Comparison of ENCODE assay signal across 1 cellular context in genomic region chr3:52704611-52705437, GRCh38.
TF ChIP-seq lines count a peak whose summit lies in the region.

No MANE protein-coding gene starts in this region.

TF ChIP-seq in HepG2, 621 proteins besides CTCF, POLR2A, EP300 and RAD21 (continued from another document and continues in another):
- TF ChIP-seq, protein P1, sequence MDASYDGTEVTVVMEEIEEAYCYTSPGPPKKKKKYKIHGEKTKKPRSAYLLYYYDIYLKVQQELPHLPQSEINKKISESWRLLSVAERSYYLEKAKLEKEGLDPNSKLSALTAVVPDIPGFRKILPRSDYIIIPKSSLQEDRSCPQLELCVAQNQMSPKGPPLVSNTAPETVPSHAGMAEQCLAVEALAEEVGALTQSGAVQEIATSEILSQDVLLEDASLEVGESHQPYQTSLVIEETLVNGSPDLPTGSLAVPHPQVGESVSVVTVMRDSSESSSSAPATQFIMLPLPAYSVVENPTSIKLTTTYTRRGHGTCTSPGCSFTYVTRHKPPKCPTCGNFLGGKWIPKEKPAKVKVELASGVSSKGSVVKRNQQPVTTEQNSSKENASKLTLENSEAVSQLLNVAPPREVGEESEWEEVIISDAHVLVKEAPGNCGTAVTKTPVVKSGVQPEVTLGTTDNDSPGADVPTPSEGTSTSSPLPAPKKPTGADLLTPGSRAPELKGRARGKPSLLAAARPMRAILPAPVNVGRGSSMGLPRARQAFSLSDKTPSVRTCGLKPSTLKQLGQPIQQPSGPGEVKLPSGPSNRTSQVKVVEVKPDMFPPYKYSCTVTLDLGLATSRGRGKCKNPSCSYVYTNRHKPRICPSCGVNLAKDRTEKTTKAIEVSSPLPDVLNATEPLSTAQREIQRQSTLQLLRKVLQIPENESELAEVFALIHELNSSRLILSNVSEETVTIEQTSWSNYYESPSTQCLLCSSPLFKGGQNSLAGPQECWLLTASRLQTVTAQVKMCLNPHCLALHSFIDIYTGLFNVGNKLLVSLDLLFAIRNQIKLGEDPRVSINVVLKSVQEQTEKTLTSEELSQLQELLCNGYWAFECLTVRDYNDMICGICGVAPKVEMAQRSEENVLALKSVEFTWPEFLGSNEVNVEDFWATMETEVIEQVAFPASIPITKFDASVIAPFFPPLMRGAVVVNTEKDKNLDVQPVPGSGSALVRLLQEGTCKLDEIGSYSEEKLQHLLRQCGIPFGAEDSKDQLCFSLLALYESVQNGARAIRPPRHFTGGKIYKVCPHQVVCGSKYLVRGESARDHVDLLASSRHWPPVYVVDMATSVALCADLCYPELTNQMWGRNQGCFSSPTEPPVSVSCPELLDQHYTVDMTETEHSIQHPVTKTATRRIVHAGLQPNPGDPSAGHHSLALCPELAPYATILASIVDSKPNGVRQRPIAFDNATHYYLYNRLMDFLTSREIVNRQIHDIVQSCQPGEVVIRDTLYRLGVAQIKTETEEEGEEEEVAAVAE (CRISPR knock-in tag; IDR thresholded peaks at IDR 0.05; ENCODE audit: borderline replicate concordance), result peak; percentile 61; the same call in 1 of the 2 replicates
- TF ChIP-seq NFE2 (CRISPR knock-in tag; IDR thresholded peaks at IDR 0.05) (no peak), ZNF614 (CRISPR knock-in tag; IDR thresholded peaks at IDR 0.05; ENCODE audit: borderline replicate concordance) (peak; percentile 29; the same call in 1 of the 2 replicates), MAFG (CRISPR knock-in tag; IDR thresholded peaks at IDR 0.05) (no peak), ZNF20 (CRISPR knock-in tag; IDR thresholded peaks at IDR 0.05) (no peak), ZNF10 (CRISPR knock-in tag; IDR thresholded peaks at IDR 0.05; ENCODE audit: borderline replicate concordance, low read depth) (no peak), TEAD3 (CRISPR knock-in tag; optimal IDR thresholded peaks at IDR 0.05; ENCODE audit: borderline replicate concordance) (peak; percentile 72), GFI1 (CRISPR knock-in tag; IDR thresholded peaks at IDR 0.05; ENCODE audit: borderline replicate concordance) (peak; percentile 45; the same call in 1 of the 2 replicates), ZNF782 (CRISPR knock-in tag; IDR thresholded peaks at IDR 0.05; ENCODE audit: borderline replicate concordance) (peak; percentile 38; the same call in 1 of the 2 replicates), NFE2L2 (IDR thresholded peaks at IDR 0.05; ENCODE audit: low read length) (no peak), ZNF460 (CRISPR knock-in tag; IDR thresholded peaks at IDR 0.05; ENCODE audit: borderline replicate concordance) (no peak), ZNF772 (CRISPR knock-in tag; IDR thresholded peaks at IDR 0.05) (0 out of 2 replicates have a peak, but pooled peaks have one; percentile 56), JARID2 (CRISPR knock-in tag; IDR thresholded peaks at IDR 0.05; ENCODE audit: insufficient replicate concordance) (no peak), MLX (CRISPR knock-in tag; IDR thresholded peaks at IDR 0.05) (peak; percentile 87), RARA (CRISPR knock-in tag; IDR thresholded peaks at IDR 0.05) (peak; percentile 98), ZBTB42 (CRISPR knock-in tag; IDR thresholded peaks at IDR 0.05) (peak; percentile 99), DMAP1 (CRISPR knock-in tag; IDR thresholded peaks at IDR 0.05) (peak; percentile 95), SSRP1 (CRISPR knock-in tag; IDR thresholded peaks at IDR 0.05) (peak; percentile 79), ZNF343 (CRISPR knock-in tag; IDR thresholded peaks at IDR 0.05) (no peak; the same call in 1 of the 2 replicates), YEATS4 (CRISPR knock-in tag; IDR thresholded peaks at IDR 0.05; ENCODE audit: borderline replicate concordance) (peak; percentile 82), ZKSCAN5 (CRISPR knock-in tag; IDR thresholded peaks at IDR 0.05) (no peak), PAX8 (CRISPR knock-in tag; IDR thresholded peaks at IDR 0.05; ENCODE audit: borderline replicate concordance) (no peak), ZNF30 (CRISPR knock-in tag; IDR thresholded peaks at IDR 0.05) (no peak), ZSCAN29 (CRISPR knock-in tag; conservative IDR thresholded peaks at IDR 0.05) (peak; percentile 78; the same call in 1 of the 2 replicates), RFXAP (CRISPR knock-in tag; IDR thresholded peaks at IDR 0.05; ENCODE audit: borderline replicate concordance) (peak; percentile 79; the same call in 1 of the 2 replicates), ZNF670 (CRISPR knock-in tag; IDR thresholded peaks at IDR 0.05; ENCODE audit: borderline replicate concordance) (no peak), MED13 (CRISPR knock-in tag; IDR thresholded peaks at IDR 0.05) (peak; percentile 80), SMARCE1 (IDR thresholded peaks at IDR 0.05; ENCODE audit: borderline replicate concordance) (no peak), THAP9 (CRISPR knock-in tag; IDR thresholded peaks at IDR 0.05; ENCODE audit: borderline replicate concordance) (no peak; the same call in 1 of the 2 replicates), ZNF790 (CRISPR knock-in tag; IDR thresholded peaks at IDR 0.05; ENCODE audit: borderline replicate concordance) (no peak)
- TF ChIP-seq, protein P2, sequence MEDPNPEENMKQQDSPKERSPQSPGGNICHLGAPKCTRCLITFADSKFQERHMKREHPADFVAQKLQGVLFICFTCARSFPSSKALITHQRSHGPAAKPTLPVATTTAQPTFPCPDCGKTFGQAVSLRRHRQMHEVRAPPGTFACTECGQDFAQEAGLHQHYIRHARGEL (CRISPR knock-in tag; IDR thresholded peaks at IDR 0.05), result no peak
- TF ChIP-seq, protein P3, sequence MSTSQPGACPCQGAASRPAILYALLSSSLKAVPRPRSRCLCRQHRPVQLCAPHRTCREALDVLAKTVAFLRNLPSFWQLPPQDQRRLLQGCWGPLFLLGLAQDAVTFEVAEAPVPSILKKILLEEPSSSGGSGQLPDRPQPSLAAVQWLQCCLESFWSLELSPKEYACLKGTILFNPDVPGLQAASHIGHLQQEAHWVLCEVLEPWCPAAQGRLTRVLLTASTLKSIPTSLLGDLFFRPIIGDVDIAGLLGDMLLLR (CRISPR knock-in tag; IDR thresholded peaks at IDR 0.05), result peak; percentile 83; the same call in 1 of the 2 replicates
- TF ChIP-seq, protein P4, sequence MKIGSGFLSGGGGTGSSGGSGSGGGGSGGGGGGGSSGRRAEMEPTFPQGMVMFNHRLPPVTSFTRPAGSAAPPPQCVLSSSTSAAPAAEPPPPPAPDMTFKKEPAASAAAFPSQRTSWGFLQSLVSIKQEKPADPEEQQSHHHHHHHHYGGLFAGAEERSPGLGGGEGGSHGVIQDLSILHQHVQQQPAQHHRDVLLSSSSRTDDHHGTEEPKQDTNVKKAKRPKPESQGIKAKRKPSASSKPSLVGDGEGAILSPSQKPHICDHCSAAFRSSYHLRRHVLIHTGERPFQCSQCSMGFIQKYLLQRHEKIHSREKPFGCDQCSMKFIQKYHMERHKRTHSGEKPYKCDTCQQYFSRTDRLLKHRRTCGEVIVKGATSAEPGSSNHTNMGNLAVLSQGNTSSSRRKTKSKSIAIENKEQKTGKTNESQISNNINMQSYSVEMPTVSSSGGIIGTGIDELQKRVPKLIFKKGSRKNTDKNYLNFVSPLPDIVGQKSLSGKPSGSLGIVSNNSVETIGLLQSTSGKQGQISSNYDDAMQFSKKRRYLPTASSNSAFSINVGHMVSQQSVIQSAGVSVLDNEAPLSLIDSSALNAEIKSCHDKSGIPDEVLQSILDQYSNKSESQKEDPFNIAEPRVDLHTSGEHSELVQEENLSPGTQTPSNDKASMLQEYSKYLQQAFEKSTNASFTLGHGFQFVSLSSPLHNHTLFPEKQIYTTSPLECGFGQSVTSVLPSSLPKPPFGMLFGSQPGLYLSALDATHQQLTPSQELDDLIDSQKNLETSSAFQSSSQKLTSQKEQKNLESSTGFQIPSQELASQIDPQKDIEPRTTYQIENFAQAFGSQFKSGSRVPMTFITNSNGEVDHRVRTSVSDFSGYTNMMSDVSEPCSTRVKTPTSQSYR (CRISPR knock-in tag; IDR thresholded peaks at IDR 0.05; ENCODE audit: borderline replicate concordance), result peak; percentile 59; the same call in 1 of the 2 replicates
- TF ChIP-seq, protein P5, sequence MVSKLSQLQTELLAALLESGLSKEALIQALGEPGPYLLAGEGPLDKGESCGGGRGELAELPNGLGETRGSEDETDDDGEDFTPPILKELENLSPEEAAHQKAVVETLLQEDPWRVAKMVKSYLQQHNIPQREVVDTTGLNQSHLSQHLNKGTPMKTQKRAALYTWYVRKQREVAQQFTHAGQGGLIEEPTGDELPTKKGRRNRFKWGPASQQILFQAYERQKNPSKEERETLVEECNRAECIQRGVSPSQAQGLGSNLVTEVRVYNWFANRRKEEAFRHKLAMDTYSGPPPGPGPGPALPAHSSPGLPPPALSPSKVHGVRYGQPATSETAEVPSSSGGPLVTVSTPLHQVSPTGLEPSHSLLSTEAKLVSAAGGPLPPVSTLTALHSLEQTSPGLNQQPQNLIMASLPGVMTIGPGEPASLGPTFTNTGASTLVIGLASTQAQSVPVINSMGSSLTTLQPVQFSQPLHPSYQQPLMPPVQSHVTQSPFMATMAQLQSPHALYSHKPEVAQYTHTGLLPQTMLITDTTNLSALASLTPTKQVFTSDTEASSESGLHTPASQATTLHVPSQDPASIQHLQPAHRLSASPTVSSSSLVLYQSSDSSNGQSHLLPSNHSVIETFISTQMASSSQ (IDR thresholded peaks at IDR 0.05; ENCODE audit: low read depth), result 0 out of 2 replicates have a peak, but pooled peaks have one; percentile 31
- TF ChIP-seq, protein P5 (CRISPR knock-in tag; IDR thresholded peaks at IDR 0.05; ENCODE audit: borderline replicate concordance), result peak; percentile 74; the same call in 1 of the 2 replicates
- TF ChIP-seq, protein P6, sequence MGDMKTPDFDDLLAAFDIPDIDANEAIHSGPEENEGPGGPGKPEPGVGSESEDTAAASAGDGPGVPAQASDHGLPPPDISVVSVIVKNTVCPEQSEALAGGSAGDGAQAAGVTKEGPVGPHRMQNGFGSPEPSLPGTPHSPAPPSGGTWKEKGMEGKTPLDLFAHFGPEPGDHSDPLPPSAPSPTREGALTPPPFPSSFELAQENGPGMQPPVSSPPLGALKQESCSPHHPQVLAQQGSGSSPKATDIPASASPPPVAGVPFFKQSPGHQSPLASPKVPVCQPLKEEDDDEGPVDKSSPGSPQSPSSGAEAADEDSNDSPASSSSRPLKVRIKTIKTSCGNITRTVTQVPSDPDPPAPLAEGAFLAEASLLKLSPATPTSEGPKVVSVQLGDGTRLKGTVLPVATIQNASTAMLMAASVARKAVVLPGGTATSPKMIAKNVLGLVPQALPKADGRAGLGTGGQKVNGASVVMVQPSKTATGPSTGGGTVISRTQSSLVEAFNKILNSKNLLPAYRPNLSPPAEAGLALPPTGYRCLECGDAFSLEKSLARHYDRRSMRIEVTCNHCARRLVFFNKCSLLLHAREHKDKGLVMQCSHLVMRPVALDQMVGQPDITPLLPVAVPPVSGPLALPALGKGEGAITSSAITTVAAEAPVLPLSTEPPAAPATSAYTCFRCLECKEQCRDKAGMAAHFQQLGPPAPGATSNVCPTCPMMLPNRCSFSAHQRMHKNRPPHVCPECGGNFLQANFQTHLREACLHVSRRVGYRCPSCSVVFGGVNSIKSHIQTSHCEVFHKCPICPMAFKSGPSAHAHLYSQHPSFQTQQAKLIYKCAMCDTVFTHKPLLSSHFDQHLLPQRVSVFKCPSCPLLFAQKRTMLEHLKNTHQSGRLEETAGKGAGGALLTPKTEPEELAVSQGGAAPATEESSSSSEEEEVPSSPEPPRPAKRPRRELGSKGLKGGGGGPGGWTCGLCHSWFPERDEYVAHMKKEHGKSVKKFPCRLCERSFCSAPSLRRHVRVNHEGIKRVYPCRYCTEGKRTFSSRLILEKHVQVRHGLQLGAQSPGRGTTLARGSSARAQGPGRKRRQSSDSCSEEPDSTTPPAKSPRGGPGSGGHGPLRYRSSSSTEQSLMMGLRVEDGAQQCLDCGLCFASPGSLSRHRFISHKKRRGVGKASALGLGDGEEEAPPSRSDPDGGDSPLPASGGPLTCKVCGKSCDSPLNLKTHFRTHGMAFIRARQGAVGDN (CRISPR knock-in tag; IDR thresholded peaks at IDR 0.05), result peak; percentile 2; the same call in 1 of the 2 replicates
